Comparison of ENCODE assay signal across 12 cellular contexts in genomic region chr19:11361037-11361770, GRCh38. TPM values are rescaled to one million over a fixed set of nuclear protein-coding genes. Genes with fewer than 3 reads are reported as not detected.
DNase-seq lines count a peak whose midpoint lies in the region; ATAC-seq and TF ChIP-seq lines count a peak whose summit lies in the region.
"Had no signal": no experiment of that assay in that cellular context is flagged by ENCODE, and none has a peak within 500 bp of the region (broad histone marks: within the 10 kb centered on the region; RNA-seq: fewer than 3 reads in every experiment).

No MANE protein-coding gene starts in this region.

- no peak for TF ChIP-seq POLR2A in erythroblast (IDR thresholded peaks at IDR 0.05; ENCODE audit: low read length)

- TF ChIP-seq CTCF in GM10266 (IDR thresholded peaks at IDR 0.05; ENCODE audit: control insufficient read depth, insufficient read depth, low read depth, missing control alignments) = no peak

- 15% methylated on average over 43 of the region's 43 CpGs for WGBS in HUES64

- H3K9me3 ChIP-seq in HUES64 (ENCODE audit: insufficient read depth, low read depth, low read length) = no peaks in the 10 kb centered on the region
- H3K9me3 ChIP-seq: tibial nerve had no signal

- peaks cover 7% of the 10 kb centered on the region for H3K4me1 ChIP-seq in HUES64 (ENCODE audit: insufficient read depth, low read length)

- DNase-seq in Caki2 (ENCODE audit: low read depth) = peak; percentile 37
- peak; percentile 77 to 90 for DNase-seq in erythroblast (lab: John Stamatoyannopoulos, UW)
- DNase-seq in mucosa of gallbladder (ENCODE audit: low spot score) = peak; percentile 74
- DNase-seq in HuH-7.5 (ENCODE audit: low spot score) = no peak
- DNase-seq in NCI-H345 treated with DMSO at 0.1 percent for 48 hours (lab: John Stamatoyannopoulos, UW; ENCODE audit: unreplicated experiment) = no peak
- no peak for DNase-seq in GM10266 (ENCODE audit: extremely low spot score)
- DNase-seq: NCI-H187 treated with DMSO at 0.1 percent for 48 hours; stimulated activated CD4-positive, alpha-beta T cell treated with anti-CD3 and anti-CD28 coated beads, Interleukin-4, amount 100 ng/mL, for 1 hour had no signal

- H3K27me3 ChIP-seq in HUES64 (ENCODE audit: insufficient read depth, low read length) = 0 out of 2 replicates have a peak, but pooled peaks cover 13% of the 10 kb centered on the region
- H3K27me3 ChIP-seq: tibial nerve had no signal

- in situ Hi-C loops in Caki2 (cut with HindIII; ENCODE audit: low pct_unique_long_range_greater_than_20kb, low sequenced_read_pairs) = no loop called here

- H3K27ac ChIP-seq in HUES64 (ENCODE audit: low read depth, low read length) = no peak overlapping the region
- H3K27ac ChIP-seq: SK-N-MC had no signal

- H3K9ac ChIP-seq in HUES64 (ENCODE audit: low read depth, low read length) = peak overlapping the region; percentile 7; the same call in 1 of the 2 replicates

- no peaks in the 10 kb centered on the region for H3K36me3 ChIP-seq in HUES64 (ENCODE audit: insufficient read depth, low read length)

- peak overlapping the region; percentile 56 for H3K4me3 ChIP-seq in HUES64 (ENCODE audit: low read length)
- H3K4me3 ChIP-seq: SK-N-MC, tibial nerve had no signal

- no peak for ATAC-seq in GM18502 (IDR thresholded peaks at IDR 0.05; ENCODE audit: poor library complexity, unreplicated experiment)

RNA-seq across cellular contexts. Expression of gene PLPPR2, which starts 6.0 kb away (rescaled TPM):
- 2.2 and 2.6 TPM in 2 replicates for total RNA-seq in Caki2 (2014; rRNA removed; shearing (Covaris generic); ENCODE audit: low replicate concordance)
- 4.8 TPM for polyA plus RNA-seq in HUES64 (2013, experiment 1 of 2)
- 6.3 TPM for polyA plus RNA-seq in HUES64 (2013, experiment 2 of 2)
- 34.2 TPM for total RNA-seq in mucosa of gallbladder

RNA-seq across cellular contexts. Expression of gene SWSAP1, which starts 13.3 kb away (rescaled TPM):
- total RNA-seq in Caki2 (2014; rRNA removed; shearing (Covaris generic); ENCODE audit: low replicate concordance) = 2.1 and 5.6 TPM in 2 replicates
- polyA plus RNA-seq in HUES64 (2013, experiment 1 of 2) = 3.6 TPM
- polyA plus RNA-seq in HUES64 (2013, experiment 2 of 2) = 3.0 TPM
- total RNA-seq in mucosa of gallbladder = 4.9 TPM

RNA-seq across cellular contexts. Expression of gene CCDC159, which starts 14.9 kb away (rescaled TPM):
- total RNA-seq in Caki2 (2014; rRNA removed; shearing (Covaris generic); ENCODE audit: low replicate concordance) = 1.5 TPM in 2 replicates
- 4.2 TPM for polyA plus RNA-seq in HUES64 (2013, experiment 1 of 2)
- 4.9 TPM for polyA plus RNA-seq in HUES64 (2013, experiment 2 of 2)
- total RNA-seq in mucosa of gallbladder = 66.1 TPM

RNA-seq across cellular contexts. Expression of gene TMEM205, which starts 15.1 kb away (rescaled TPM):
- 381 and 712 TPM in 2 replicates for total RNA-seq in Caki2 (2014; rRNA removed; shearing (Covaris generic); ENCODE audit: low replicate concordance)
- 53.3 TPM for polyA plus RNA-seq in HUES64 (2013, experiment 1 of 2)
- polyA plus RNA-seq in HUES64 (2013, experiment 2 of 2) = 57.5 TPM
- total RNA-seq in mucosa of gallbladder = 136 TPM

RNA-seq across cellular contexts. Expression of gene RAB3D, which starts 21.7 kb away (rescaled TPM):
- total RNA-seq in Caki2 (2014; rRNA removed; shearing (Covaris generic); ENCODE audit: low replicate concordance) = 19.6 and 27.4 TPM in 2 replicates
- 5.0 TPM for polyA plus RNA-seq in HUES64 (2013, experiment 1 of 2)
- 5.6 TPM for polyA plus RNA-seq in HUES64 (2013, experiment 2 of 2)
- total RNA-seq in mucosa of gallbladder = 41.9 TPM

Comparison
In these comparisons a context has a peak if more than half of its experiments do, and no peak if none do; other contexts are left out.
1. DNase-seq: peak in Caki2 (single experiment), erythroblast (2 of 2) and mucosa of gallbladder (single experiment); none in HuH-7.5 (single experiment), NCI-H345 treated with DMSO at 0.1 percent for 48 hours (single experiment) and GM10266 (single experiment).
2. RNA of gene CCDC159, which starts 14.9 kb away (total RNA-seq): 66.1 TPM in mucosa of gallbladder (single experiment); 1.5 TPM in Caki2; every median in the first group is over 10 times any median in the second.